8 cellular contexts compared by ENCODE assay signal in the genomic region with DNA sequence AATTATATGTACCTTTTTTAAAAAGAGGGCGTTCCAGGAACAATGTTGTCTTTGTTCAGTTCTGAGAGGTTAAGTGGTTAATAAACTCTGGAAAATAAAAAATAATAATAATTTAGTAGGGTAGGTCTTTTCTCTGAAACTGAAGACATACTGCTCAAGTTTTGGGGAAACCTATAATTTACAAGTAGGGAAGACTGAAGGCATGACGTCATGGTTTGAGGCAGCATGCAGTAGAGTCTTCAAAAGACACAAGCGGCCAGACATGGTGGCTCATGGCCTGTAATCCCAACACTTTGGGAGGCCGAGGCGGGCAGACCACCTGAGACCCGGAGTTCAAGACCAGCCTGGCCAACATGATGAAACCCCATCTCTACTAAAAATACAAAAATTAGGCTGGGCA.
"Had no signal": no experiment of that assay in that cellular context is flagged by ENCODE, and none has a peak within 500 bp of the region (broad histone marks: within the 10 kb centered on the region; RNA-seq: fewer than 3 reads in every experiment).

No MANE protein-coding gene starts in this region.

- ATAC-seq: GM12878 had no signal

- H3K4me3 ChIP-seq: GM12878 had no signal

- FAIRE-seq: G401.6, GM12878, GM12891, GM12892, GM18507, GM19239 had no signal

- DNase-seq: GDM1, GF-D8 had no signal
